In the genomic region with DNA sequence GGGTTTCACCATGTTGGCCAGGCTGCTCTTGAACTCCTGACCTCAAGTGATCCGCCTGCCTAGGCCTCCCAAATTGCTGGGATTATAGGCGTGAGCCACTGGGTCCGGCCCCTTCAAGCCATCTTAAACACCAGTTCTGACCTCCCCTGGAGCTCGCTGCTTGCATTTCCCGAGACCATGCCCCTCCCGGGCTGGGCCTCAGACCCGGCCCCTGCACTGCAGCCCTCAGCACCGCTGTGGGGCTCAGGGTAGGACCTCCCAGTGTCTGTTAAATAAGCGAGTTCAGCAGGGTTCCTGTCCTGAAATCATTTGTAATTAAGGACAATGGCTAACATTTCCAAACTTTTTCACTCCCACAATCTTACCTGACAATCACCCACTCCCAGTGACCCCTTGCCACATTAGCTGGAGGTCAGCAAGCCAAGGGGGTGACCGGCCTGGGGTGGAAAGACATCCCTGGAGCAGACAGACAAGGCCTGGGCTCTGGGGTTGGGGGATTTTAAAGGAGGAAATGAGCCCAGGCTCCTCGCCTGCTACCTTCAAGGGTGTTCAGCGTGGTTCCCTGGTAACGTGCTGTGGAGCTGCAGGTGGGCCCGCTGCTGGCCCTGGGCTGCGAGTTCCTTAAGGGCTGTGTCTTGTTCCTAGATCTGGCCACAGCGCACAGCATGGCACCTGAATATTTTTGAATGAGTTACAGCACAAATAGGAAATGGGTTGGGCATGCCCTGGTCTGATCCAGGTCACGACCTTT, we compare ENCODE assay signal across 21 cellular contexts. TPM values are rescaled to one million over a fixed set of nuclear protein-coding genes. Genes with fewer than 3 reads are reported as not detected.
DNase-seq lines count a peak whose midpoint lies in the region; ATAC-seq and TF ChIP-seq lines count a peak whose summit lies in the region.
"Had no signal": no experiment of that assay in that cellular context is flagged by ENCODE, and none has a peak within 500 bp of the region (broad histone marks: within the 10 kb centered on the region; RNA-seq: fewer than 3 reads in every experiment).

No MANE protein-coding gene starts in this region.

- H3K27me3 ChIP-seq in neutrophil, result no peaks in the 10 kb centered on the region
- H3K27me3 ChIP-seq: MG63, SJSA1 had no signal

- H3K27me3 Mint-ChIP-seq in WTC11 (ENCODE audit: low read depth), result no peaks in the 10 kb centered on the region
- H3K27me3 Mint-ChIP-seq: B cell had no signal

- peaks cover 12 to 17% of the 10 kb centered on the region in 2 experiments for H3K4me1 ChIP-seq in neutrophil (ENCODE audit: control insufficient read depth in 1 of 2, insufficient read depth in 1 of 2, low read depth in 1 of 2, low read length in 1 of 2)
- H3K4me1 ChIP-seq: HAP-1, SJSA1 had no signal

- TF ChIP-seq POLR2A in NB4 (IDR thresholded peaks at IDR 0.05; ENCODE audit: extremely low read depth, insufficient read length), result no peak

- no peaks in the 10 kb centered on the region for H3K9me3 ChIP-seq in neutrophil
- H3K9me3 ChIP-seq: HAP-1, MG63, SJSA1 had no signal

- no peaks in the 10 kb centered on the region for H3K36me3 ChIP-seq in neutrophil
- H3K36me3 ChIP-seq: HAP-1, MG63 had no signal

- H3K9me3 Mint-ChIP-seq in WTC11, result peaks cover 8% of the 10 kb centered on the region

- TF ChIP-seq CTCF in NB4 (IDR thresholded peaks at IDR 0.05; ENCODE audit: low read depth, low read length) (no peak), WTC11 (IDR thresholded peaks at IDR 0.05) (no peak), neutrophil (IDR thresholded peaks at IDR 0.05) (no peak)

- no peaks in the 10 kb centered on the region for H3K36me3 Mint-ChIP-seq in WTC11
- H3K36me3 Mint-ChIP-seq: CD4-positive, CD25-positive, alpha-beta regulatory T cell had no signal

- CTCF ChIA-PET in WTC11 (lab: Charles Lee), result interaction anchor here (0.8 to 3.3 kb wide), 6 partner anchors 8 to 370 kb away, joined by 3 to 13 read pairs (median 4); no protein-coding TSS in a partner anchor

- H3K4me3 ChIP-seq in NB4 (ENCODE audit: low read depth, low read length) (no peak overlapping the region), neutrophil (ENCODE audit: low read depth in 1 of 2, low read length in 1 of 2) (no peak overlapping the region)
- H3K4me3 ChIP-seq: HAP-1, MG63, SJSA1 had no signal

- H3K27ac ChIP-seq in neutrophil, result peak overlapping the region; percentile 31
- H3K27ac ChIP-seq: HL-60, SJSA1 had no signal

- H3K4me3 Mint-ChIP-seq in WTC11, result no peak overlapping the region
- H3K4me3 Mint-ChIP-seq: B cell; CD4-positive, CD25-positive, alpha-beta regulatory T cell had no signal

- H3K27ac Mint-ChIP-seq in WTC11, result peak overlapping the region; percentile 85; the same call in 1 of the 2 replicates
- H3K27ac Mint-ChIP-seq: B cell; CD4-positive, CD25-positive, alpha-beta regulatory T cell had no signal

- H3K4me1 Mint-ChIP-seq in WTC11, result peaks cover 10% of the 10 kb centered on the region
- H3K4me1 Mint-ChIP-seq: B cell had no signal

- POLR2A ChIA-PET in WTC11 (lab: Charles Lee), result no interaction called here

- ATAC-seq in WTC11, result peak; percentile 80

- DNase-seq in GF-D8 (lab: John Stamatoyannopoulos, UW) (peak; percentile 41), NB4 (ENCODE audit: low read depth) (peak; percentile 39), WTC11 (ENCODE audit: low spot score) (peak; percentile 28), NCI-H1092 treated with DMSO at 0.1 percent for 48 hours (lab: John Stamatoyannopoulos, UW) (no peak), NCI-H510A (lab: John Stamatoyannopoulos, UW) (no peak), occipital lobe (lab: John Stamatoyannopoulos, UW) (no peak)
- DNase-seq: CD4-positive, CD25-positive, alpha-beta regulatory T cell; COR-L47; DMS 273 treated with DMSO at 0.1 percent for 48 hours; DND-41; Kasumi-1; MG63; NCI-H1417; NCI-H187; NCI-H226; NCI-H524 treated with DMSO at 0.1 percent for 48 hours had no signal

TF ChIP-seq in WTC11, 78 proteins besides CTCF, POLR2A, EP300 and RAD21:
- TF ChIP-seq SMAD4 (CRISPR knock-in tag; IDR thresholded peaks at IDR 0.05) (no peak), MYBL2 (CRISPR knock-in tag; IDR thresholded peaks at IDR 0.05) (no peak), NFE2L1 (CRISPR knock-in tag; IDR thresholded peaks at IDR 0.05) (no peak), CREM (CRISPR knock-in tag; IDR thresholded peaks at IDR 0.05) (no peak), CREB1 (CRISPR knock-in tag; IDR thresholded peaks at IDR 0.05) (no peak), SMAD3 (CRISPR knock-in tag; IDR thresholded peaks at IDR 0.05; ENCODE audit: borderline replicate concordance) (no peak), HMGA2 (CRISPR knock-in tag; IDR thresholded peaks at IDR 0.05) (no peak), GRHL2 (CRISPR knock-in tag; IDR thresholded peaks at IDR 0.05; ENCODE audit: insufficient replicate concordance, severe bottlenecking) (no peak), MAX (CRISPR knock-in tag; IDR thresholded peaks at IDR 0.05) (no peak), HMGXB4 (CRISPR knock-in tag; IDR thresholded peaks at IDR 0.05) (no peak), ATF3 (CRISPR knock-in tag; conservative IDR thresholded peaks at IDR 0.05) (no peak), IRF1 (CRISPR knock-in tag; IDR thresholded peaks at IDR 0.05) (no peak)
- TF ChIP-seq, protein P1, sequence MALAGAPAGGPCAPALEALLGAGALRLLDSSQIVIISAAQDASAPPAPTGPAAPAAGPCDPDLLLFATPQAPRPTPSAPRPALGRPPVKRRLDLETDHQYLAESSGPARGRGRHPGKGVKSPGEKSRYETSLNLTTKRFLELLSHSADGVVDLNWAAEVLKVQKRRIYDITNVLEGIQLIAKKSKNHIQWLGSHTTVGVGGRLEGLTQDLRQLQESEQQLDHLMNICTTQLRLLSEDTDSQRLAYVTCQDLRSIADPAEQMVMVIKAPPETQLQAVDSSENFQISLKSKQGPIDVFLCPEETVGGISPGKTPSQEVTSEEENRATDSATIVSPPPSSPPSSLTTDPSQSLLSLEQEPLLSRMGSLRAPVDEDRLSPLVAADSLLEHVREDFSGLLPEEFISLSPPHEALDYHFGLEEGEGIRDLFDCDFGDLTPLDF (CRISPR knock-in tag; IDR thresholded peaks at IDR 0.05), result no peak

RNA-seq across cellular contexts. Expression of gene CYS1, which starts 15.1 kb away (rescaled TPM):
- total RNA-seq in WTC11 (2021) (0.85 to 1.2 TPM (median 1.1 TPM) in 3 replicates), occipital lobe (2.0 TPM)
- total RNA-seq: B cell; CD4-positive, CD25-positive, alpha-beta regulatory T cell had no signal

RNA-seq across cellular contexts. Expression of gene KLF11, which starts 21.8 kb away (rescaled TPM):
- total RNA-seq in WTC11 (2021) (8.8 to 14.4 TPM (median 13.7 TPM) in 3 replicates), occipital lobe (14.0 TPM)

RNA-seq across cellular contexts. Expression of gene RRM2, which starts 57.4 kb away (rescaled TPM):
- total RNA-seq in WTC11 (2021) (119 to 129 TPM (median 126 TPM) in 3 replicates), occipital lobe (4.8 TPM)

Comparison
In these comparisons a context has a peak if more than half of its experiments do, and no peak if none do; other contexts are left out.
1. DNase-seq: peak in GF-D8 (single experiment), NB4 (single experiment) and WTC11 (single experiment); none in NCI-H1092 treated with DMSO at 0.1 percent for 48 hours (single experiment), NCI-H510A (single experiment) and occipital lobe (single experiment).
2. RNA of gene RRM2, which starts 57.4 kb away (total RNA-seq): 119 to 129 TPM in WTC11; 4.8 TPM in occipital lobe (single experiment); every median in the first group is over 10 times any median in the second.